Comparison of ENCODE assay signal across 17 cellular contexts in the genomic region with DNA sequence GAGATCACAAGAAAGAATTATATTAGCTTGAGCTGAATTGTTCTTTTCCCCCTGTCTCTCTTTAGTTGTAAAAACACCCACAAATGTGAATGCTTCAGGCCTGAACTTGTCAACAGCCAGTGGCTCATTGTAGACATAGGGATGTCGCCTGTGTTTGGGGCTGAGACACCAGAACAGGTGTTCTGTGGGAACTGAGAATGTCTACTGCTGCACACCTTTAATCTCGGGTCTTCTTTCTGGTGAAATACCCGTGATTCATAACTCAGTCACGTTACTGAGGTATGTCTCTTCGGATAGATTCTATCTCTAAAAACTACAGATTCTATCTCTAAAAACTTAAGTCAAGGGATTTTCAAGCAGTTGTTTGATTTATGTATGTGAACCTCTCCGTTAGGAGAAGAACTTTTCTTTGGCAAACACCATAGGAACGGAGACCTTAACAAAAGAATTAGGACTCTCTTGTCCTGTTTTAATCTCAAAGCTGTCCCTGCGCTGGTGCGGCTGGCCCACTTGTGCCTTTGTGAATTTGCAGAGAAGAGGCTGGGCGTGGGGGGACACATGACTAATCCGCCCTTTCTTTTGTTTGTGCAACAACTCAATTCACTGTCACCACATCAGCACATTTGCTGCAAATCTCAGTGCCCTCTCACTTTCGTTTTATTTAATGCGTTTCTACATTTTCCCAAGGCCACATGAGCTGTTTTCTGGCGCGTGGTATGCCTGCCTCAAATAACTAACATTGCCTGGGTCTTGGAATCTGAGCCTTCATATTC.
DNase-seq lines count a peak whose midpoint lies in the region; ATAC-seq and TF ChIP-seq lines count a peak whose summit lies in the region.
"Had no signal": no experiment of that assay in that cellular context is flagged by ENCODE, and none has a peak within 500 bp of the region (broad histone marks: within the 10 kb centered on the region; RNA-seq: fewer than 3 reads in every experiment).

No MANE protein-coding gene starts in this region.

- H3K27ac Mint-ChIP-seq in T-helper 2 cell treated with Interferon-gamma antibody and Interleukin-4, amounts not matched to agents 5 μg/mL and 100 μg/mL, for 36 hours, result no peak overlapping the region
- H3K27ac Mint-ChIP-seq: CD8-positive, alpha-beta T cell had no signal

- no peaks in the 10 kb centered on the region for H3K27me3 Mint-ChIP-seq in T-helper 2 cell treated with Interferon-gamma antibody and Interleukin-4, amounts not matched to agents 5 μg/mL and 100 μg/mL, for 36 hours (ENCODE audit: low read depth)

- H3K4me1 ChIP-seq in foreskin keratinocyte, result no peaks in the 10 kb centered on the region
- H3K4me1 ChIP-seq: body of pancreas had no signal

- no peak for TF ChIP-seq CTCF in foreskin keratinocyte (conservative IDR thresholded peaks at IDR 0.05)

- H3K27me3 ChIP-seq in foreskin keratinocyte, result no peaks in the 10 kb centered on the region
- H3K27me3 ChIP-seq: body of pancreas had no signal

- peaks cover 9% of the 10 kb centered on the region for H3K4me1 Mint-ChIP-seq in T-helper 2 cell treated with Interferon-gamma antibody and Interleukin-4, amounts not matched to agents 5 μg/mL and 100 μg/mL, for 36 hours (ENCODE audit: low read depth)

- no peaks in the 10 kb centered on the region for H3K36me3 Mint-ChIP-seq in T-helper 2 cell treated with Interferon-gamma antibody and Interleukin-4, amounts not matched to agents 5 μg/mL and 100 μg/mL, for 36 hours (ENCODE audit: low read depth)

- H3K4me3 Mint-ChIP-seq in T-helper 2 cell treated with Interferon-gamma antibody and Interleukin-4, amounts not matched to agents 5 μg/mL and 100 μg/mL, for 36 hours, result no peak overlapping the region
- H3K4me3 Mint-ChIP-seq: CD8-positive, alpha-beta T cell had no signal

- DNase-seq in NCI-H748 (lab: John Stamatoyannopoulos, UW; ENCODE audit: unreplicated experiment) (peak; percentile 19), NCI-H748 treated with DMSO at 0.1 percent for 48 hours (lab: John Stamatoyannopoulos, UW) (no peak), foreskin keratinocyte (peak; percentile 53 to 55), NCI-H526 (lab: John Stamatoyannopoulos, UW) (no peak)
- peak; percentile 4 for DNase-seq in T-helper 2 cell treated with Interferon-gamma antibody and Interleukin-4, amounts not matched to agents 5 μg/mL and 100 μg/mL, for 36 hours (ENCODE audit: low spot score)
- DNase-seq in stimulated activated CD4-positive, alpha-beta T cell treated with anti-CD3 and anti-CD28 coated beads, Interleukin-4, amount 100 ng/mL, for 1 hour, result peak; percentile 42
- DNase-seq: 8988T; body of pancreas; effector CD8-positive, alpha-beta T cell; GOT3; islet precursor cell; NCI-H2029; OCI-M1 had no signal

- H3K27ac ChIP-seq in foreskin keratinocyte, result no peak overlapping the region
- H3K27ac ChIP-seq: body of pancreas, thoracic aorta had no signal

- ATAC-seq in foreskin keratinocyte (peak; percentile 88), HG03095 (IDR thresholded peaks at IDR 0.05; ENCODE audit: unreplicated experiment) (no peak), GM18870 (IDR thresholded peaks at IDR 0.05; ENCODE audit: unreplicated experiment) (no peak)
- ATAC-seq: body of pancreas; CD8-positive, alpha-beta T cell had no signal

- no peaks in the 10 kb centered on the region for H3K9me3 Mint-ChIP-seq in T-helper 2 cell treated with Interferon-gamma antibody and Interleukin-4, amounts not matched to agents 5 μg/mL and 100 μg/mL, for 36 hours
- H3K9me3 Mint-ChIP-seq: CD8-positive, alpha-beta T cell had no signal

Comparison
In these comparisons a context has a peak if more than half of its experiments do, and no peak if none do; other contexts are left out.
1. DNase-seq: peak in NCI-H748 (single experiment), T-helper 2 cell treated with Interferon-gamma antibody and Interleukin-4, amounts not matched to agents 5 μg/mL and 100 μg/mL, for 36 hours (single experiment), foreskin keratinocyte (2 of 2) and stimulated activated CD4-positive, alpha-beta T cell treated with anti-CD3 and anti-CD28 coated beads, Interleukin-4, amount 100 ng/mL, for 1 hour (single experiment); none in NCI-H748 treated with DMSO at 0.1 percent for 48 hours (single experiment) and NCI-H526 (0 of 2).